21 cellular contexts compared by ENCODE assay signal in genomic region chr6:119140471-119141165, GRCh38.
"Had no signal": no experiment of that assay in that cellular context is flagged by ENCODE, and none has a peak within 500 bp of the region (broad histone marks: within the 10 kb centered on the region; RNA-seq: fewer than 3 reads in every experiment).

No MANE protein-coding gene starts in this region.

- DNase-seq: effector CD4-positive, alpha-beta T cell; endodermal cell; foreskin melanocyte; heart left ventricle; hippocampal formation; left lung; lower lobe of right lung; naive B cell; sigmoid colon; stimulated activated CD4-positive, alpha-beta T cell treated with anti-CD3 and anti-CD28 coated beads, Interleukin-12 subunit alpha, Interleukin-12 subunit beta, amount 100 ng/mL, for 4 hours; stimulated activated naive CD4-positive, alpha-beta T cell treated with Interleukin-2 at 50 U/mL for 16 hours; thyroid gland; uterus had no signal

- H3K27ac ChIP-seq: coronary artery, heart left ventricle, left lung, lower lobe of right lung, neutrophil, right atrium auricular region, sigmoid colon, suprapubic skin, thyroid gland, upper lobe of left lung, uterus had no signal

- FAIRE-seq: endothelial cell of umbilical vein, islet of Langerhans had no signal

- H3K27me3 ChIP-seq: heart left ventricle, left lung, neutrophil, right atrium auricular region, sigmoid colon, suprapubic skin, thyroid gland, upper lobe of left lung, uterus had no signal

- H3K36me3 ChIP-seq: heart left ventricle, left lung, lower lobe of right lung, neutrophil, right atrium auricular region, sigmoid colon, suprapubic skin, thyroid gland, upper lobe of left lung, uterus had no signal

- H3K9me3 ChIP-seq: heart left ventricle, left lung, lower lobe of right lung, neutrophil, right atrium auricular region, sigmoid colon, suprapubic skin, thyroid gland, upper lobe of left lung, uterus had no signal

- H3K4me1 ChIP-seq: right atrium auricular region, thyroid gland, uterus had no signal

- ATAC-seq: heart left ventricle, left lung, lower lobe of right lung had no signal

- H3K4me3 ChIP-seq: coronary artery, heart left ventricle, left lung, lower lobe of right lung, right atrium auricular region, sigmoid colon, skin epidermis, suprapubic skin, thyroid gland, upper lobe of left lung, uterus had no signal
